9 cellular contexts compared by ENCODE assay signal in the genomic region with DNA sequence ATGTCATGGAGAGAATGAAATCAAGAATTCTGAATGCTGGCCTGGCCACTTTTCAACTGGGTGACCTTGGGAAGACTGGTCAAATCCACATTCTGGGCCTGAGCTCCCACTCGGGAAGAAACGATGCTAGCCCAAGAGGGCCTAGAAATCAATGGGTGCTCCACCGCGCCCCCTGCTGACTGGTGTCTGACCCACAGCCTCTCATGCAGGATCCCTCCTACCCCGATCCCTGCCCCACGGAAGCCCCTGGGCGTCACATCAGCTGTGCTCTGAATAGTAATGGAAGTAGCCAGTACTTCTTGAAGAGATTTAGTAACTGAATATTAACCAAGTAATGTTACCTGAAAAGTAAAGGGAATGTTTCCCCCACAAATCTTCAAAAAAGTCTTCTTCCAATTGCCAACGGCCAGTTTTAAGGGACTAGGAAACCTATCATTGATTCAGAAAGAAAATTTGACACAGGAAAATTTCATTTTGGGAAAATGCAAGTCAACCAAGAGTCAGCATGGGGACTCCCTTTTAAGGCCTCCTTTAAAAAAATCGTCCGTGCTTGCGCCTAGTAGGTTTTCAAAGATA. TPM values are rescaled to one million over a fixed set of nuclear protein-coding genes. Genes with fewer than 3 reads are reported as not detected.
DNase-seq lines count a peak whose midpoint lies in the region; ATAC-seq and TF ChIP-seq lines count a peak whose summit lies in the region.
"Had no signal": no experiment of that assay in that cellular context is flagged by ENCODE, and none has a peak within 500 bp of the region (broad histone marks: within the 10 kb centered on the region; RNA-seq: fewer than 3 reads in every experiment).

No MANE protein-coding gene starts in this region.

- TF ChIP-seq POLR2A in HCT116 (IDR thresholded peaks at IDR 0.05; ENCODE audit: borderline replicate concordance, extremely low read depth, insufficient read depth, insufficient read length): no peak

- TF ChIP-seq CTCF in HCT116 (IDR thresholded peaks at IDR 0.05 in 2 of 3, conservative IDR thresholded peaks at IDR 0.05 in 1 of 3; ENCODE audit: borderline replicate concordance in 1 of 3, insufficient read depth in 1 of 3, low read depth in 2 of 3, low read length in 2 of 3) (peak in 2 of 3 experiments; percentile 75 to 76; a peak in 4 of 6 replicates), nephron (IDR thresholded peaks at IDR 0.05; ENCODE audit: unreplicated experiment in 3 of 3) (peak in 2 of 3 experiments; percentile 29 to 56)

- no peaks in the 10 kb centered on the region for H4K20me1 ChIP-seq in HCT116 (ENCODE audit: insufficient read depth)

- no peaks in the 10 kb centered on the region for H3K27me3 ChIP-seq in HCT116 (ENCODE audit: insufficient read depth, low read length)

- no peak overlapping the region for H3K4me2 ChIP-seq in HCT116 (ENCODE audit: low read length)

- intact Hi-C loops in HCT116 (cut with micrococcal nuclease): loop anchor here (5.0 kb wide), 1 partner anchor 722 kb away; no protein-coding TSS in a partner anchor

- no peaks in the 10 kb centered on the region for H3K27me3 Mint-ChIP-seq in activated naive CD4-positive, alpha-beta T cell treated with anti-CD3 and anti-CD28 coated beads, Interleukin-2, amount 10 ng/mL, durations not matched to agents 7 days and 5 days
- H3K27me3 Mint-ChIP-seq in nephron (ENCODE audit: low read depth): peaks cover 3% of the 10 kb centered on the region
- H3K27me3 Mint-ChIP-seq: naive thymus-derived CD4-positive, alpha-beta T cell had no signal

- no peaks in the 10 kb centered on the region for H3K4me1 Mint-ChIP-seq in activated naive CD4-positive, alpha-beta T cell treated with anti-CD3 and anti-CD28 coated beads, Interleukin-2, amount 10 ng/mL, durations not matched to agents 7 days and 5 days
- H3K4me1 Mint-ChIP-seq in nephron: peaks cover 23% of the 10 kb centered on the region

- no peaks in the 10 kb centered on the region for H3K36me3 ChIP-seq in HCT116 (ENCODE audit: control insufficient read depth in 1 of 2, insufficient read depth in 2 of 2, low read length in 2 of 2)

- CTCF ChIA-PET in HCT116 (lab: Charles Lee): interaction anchor here (0.6 to 2.0 kb wide), 4 partner anchors 12 to 641 kb away, joined by 3 to 7 read pairs (median 4); no protein-coding TSS in a partner anchor
- CTCF ChIA-PET in activated naive CD4-positive, alpha-beta T cell treated with anti-CD3 and anti-CD28 coated beads, Interleukin-2, amount 10 ng/mL, durations not matched to agents 7 days and 5 days (lab: Charles Lee): interaction anchor here (1.2 to 1.6 kb wide), 4 partner anchors 9 to 23 kb away, joined by 3 to 4 read pairs (median 4); no protein-coding TSS in a partner anchor

- no peaks in the 10 kb centered on the region for H3K36me3 Mint-ChIP-seq in activated naive CD4-positive, alpha-beta T cell treated with anti-CD3 and anti-CD28 coated beads, Interleukin-2, amount 10 ng/mL, durations not matched to agents 7 days and 5 days
- H3K36me3 Mint-ChIP-seq in nephron (ENCODE audit: low read depth): no peaks in the 10 kb centered on the region

- no peaks in the 10 kb centered on the region for H3K79me2 ChIP-seq in HCT116 (ENCODE audit: insufficient read depth, low read length)

- no peaks in the 10 kb centered on the region for H3K9me2 ChIP-seq in HCT116 (ENCODE audit: insufficient read depth)

- no peak overlapping the region for H3K9ac ChIP-seq in HCT116 (ENCODE audit: low read length)

- no peaks in the 10 kb centered on the region for H3K9me3 ChIP-seq in HCT116 (ENCODE audit: control insufficient read depth in 1 of 2, insufficient read depth in 1 of 2, low read depth in 1 of 2, low read length in 2 of 2)

- no peak overlapping the region for H3K27ac ChIP-seq in HCT116 (ENCODE audit: low read depth, low read length)

- DNase-seq in DMS 273 (lab: John Stamatoyannopoulos, UW; ENCODE audit: unreplicated experiment) (peak; percentile 46), DMS 273 treated with DMSO at 0.1 percent for 48 hours (lab: John Stamatoyannopoulos, UW) (no peak), HCT116 (ENCODE audit: low read depth, low spot score) (no peak), HCEC 1CT (no peak)
- DNase-seq in activated naive CD4-positive, alpha-beta T cell treated with anti-CD3 and anti-CD28 coated beads, Interleukin-2, amount 10 ng/mL, durations not matched to agents 7 days and 5 days: peak; percentile 41

- no peak overlapping the region for H2AFZ ChIP-seq in HCT116 (ENCODE audit: low read depth, low read length, poor library complexity, severe bottlenecking)

- no peaks in the 10 kb centered on the region for H3K9me3 Mint-ChIP-seq in activated naive CD4-positive, alpha-beta T cell treated with anti-CD3 and anti-CD28 coated beads, Interleukin-2, amount 10 ng/mL, durations not matched to agents 7 days and 5 days
- H3K9me3 Mint-ChIP-seq in nephron: no peaks in the 10 kb centered on the region
- H3K9me3 Mint-ChIP-seq: naive thymus-derived CD4-positive, alpha-beta T cell had no signal

- H3K27ac Mint-ChIP-seq in activated naive CD4-positive, alpha-beta T cell treated with anti-CD3 and anti-CD28 coated beads, Interleukin-2, amount 10 ng/mL, durations not matched to agents 7 days and 5 days: no peak overlapping the region
- H3K27ac Mint-ChIP-seq in nephron: no peak overlapping the region
- H3K27ac Mint-ChIP-seq: naive thymus-derived CD4-positive, alpha-beta T cell had no signal

- RAD21 ChIA-PET in HCT116 (lab: Charles Lee; ENCODE audit: low non-redundant PET in 1 of 2, low total read pairs in 2 of 2, uncharacterized antibody in 2 of 2, unreplicated experiment in 2 of 2): no interaction called here

- no peak overlapping the region for H3K4me3 ChIP-seq in HCT116 (replicated peaks in 1 of 2; ENCODE audit: low read depth in 1 of 2, low read length in 2 of 2)

- ATAC-seq in HCT116 (peak; percentile 85), HG02981 (IDR thresholded peaks at IDR 0.05; ENCODE audit: unreplicated experiment) (no peak), HG03378 (IDR thresholded peaks at IDR 0.05; ENCODE audit: unreplicated experiment) (no peak)
- ATAC-seq: naive thymus-derived CD4-positive, alpha-beta T cell had no signal

- no TSS peak for BruUV-seq in HCT116 (replicated peaks; lab: Mats Ljungman, UMichigan)

- POLR2A ChIA-PET in HCT116 (lab: Charles Lee): no interaction called here

- H3K4me1 ChIP-seq in HCT116 (ENCODE audit: control insufficient read depth in 1 of 2, insufficient read depth in 2 of 2, low read length in 2 of 2): no peaks in the 10 kb centered on the region

- no peak for TF ChIP-seq RAD21 in HCT116 (IDR thresholded peaks at IDR 0.05; ENCODE audit: low read depth)

- no peak overlapping the region for H3K4me3 Mint-ChIP-seq in activated naive CD4-positive, alpha-beta T cell treated with anti-CD3 and anti-CD28 coated beads, Interleukin-2, amount 10 ng/mL, durations not matched to agents 7 days and 5 days
- H3K4me3 Mint-ChIP-seq in nephron: no peak overlapping the region
- H3K4me3 Mint-ChIP-seq: naive thymus-derived CD4-positive, alpha-beta T cell had no signal

TF ChIP-seq in HCT116, 20 proteins besides CTCF, POLR2A, EP300 and RAD21:
- no peak for TF ChIP-seq FOSL1 (IDR thresholded peaks at IDR 0.05; ENCODE audit: low read depth)
- TF ChIP-seq SP1 (IDR thresholded peaks at IDR 0.05; ENCODE audit: low read depth): no peak
- TF ChIP-seq ELF1 (IDR thresholded peaks at IDR 0.05; ENCODE audit: borderline replicate concordance, low read depth): no peak

RNA-seq across cellular contexts. Expression of a gene that starts 43.9 kb away (rescaled TPM):
- total RNA-seq in HCT116 (2021; ENCODE audit: unreplicated experiment): 0.07 TPM
- 0.04 and 0.05 TPM in 2 replicates for polyA plus RNA-seq in HCT116 (2012)
- total RNA-seq: naive thymus-derived CD4-positive, alpha-beta T cell had no signal
- polyA plus RNA-seq: naive thymus-derived CD4-positive, alpha-beta T cell had no signal

Comparison
In these comparisons a context has a peak if more than half of its experiments do, and no peak if none do; other contexts are left out.
1. DNase-seq: peak in DMS 273 (single experiment) and activated naive CD4-positive, alpha-beta T cell treated with anti-CD3 and anti-CD28 coated beads, Interleukin-2, amount 10 ng/mL, durations not matched to agents 7 days and 5 days (single experiment); none in DMS 273 treated with DMSO at 0.1 percent for 48 hours (single experiment), HCT116 (single experiment) and HCEC 1CT (single experiment).